In the genomic region with DNA sequence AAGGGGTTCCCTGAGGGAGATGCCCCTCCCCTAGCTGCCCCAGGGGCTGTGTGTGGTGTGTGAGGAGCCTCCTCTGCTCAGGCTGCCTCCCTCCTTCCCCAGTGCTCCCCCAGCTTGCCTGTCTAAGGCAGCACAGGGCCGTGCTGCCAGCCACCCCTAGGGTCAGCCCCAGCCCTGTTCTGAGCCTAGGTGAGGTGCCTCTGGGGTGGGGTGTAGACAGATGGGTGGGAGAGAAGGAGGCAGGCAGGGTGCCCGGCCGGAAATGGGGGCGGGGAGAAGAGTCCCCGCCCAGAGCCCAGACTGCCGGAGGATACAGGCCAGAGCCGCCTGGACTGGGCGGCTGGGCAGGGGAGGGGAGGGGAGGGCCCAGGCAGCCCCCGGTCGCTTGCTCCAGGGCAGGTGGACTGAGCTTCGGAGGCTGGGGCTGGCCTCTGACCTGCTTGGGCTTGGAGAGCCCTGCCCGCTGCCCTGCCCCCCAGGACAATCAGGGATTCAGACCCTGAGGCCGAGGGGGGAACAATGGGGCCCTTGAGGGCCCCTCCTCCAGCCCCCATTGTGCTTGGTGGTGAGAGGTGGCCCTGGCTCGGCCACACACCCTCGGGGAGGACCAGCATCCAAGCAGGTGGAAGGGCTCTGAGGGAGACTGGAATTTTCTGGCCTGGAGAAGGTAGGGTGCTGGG, we compare ENCODE assay signal across 1 cellular context.
TF ChIP-seq lines count a peak whose summit lies in the region.

A gene (plus strand): TSS at position 590 of the 680 bp plus-strand sequence. CDS start 7,829 bp downstream, outside the sequence.

TF ChIP-seq in HepG2, 621 proteins besides CTCF, POLR2A, EP300 and RAD21 (continued from another document and continues in another):
- TF ChIP-seq, protein P1, sequence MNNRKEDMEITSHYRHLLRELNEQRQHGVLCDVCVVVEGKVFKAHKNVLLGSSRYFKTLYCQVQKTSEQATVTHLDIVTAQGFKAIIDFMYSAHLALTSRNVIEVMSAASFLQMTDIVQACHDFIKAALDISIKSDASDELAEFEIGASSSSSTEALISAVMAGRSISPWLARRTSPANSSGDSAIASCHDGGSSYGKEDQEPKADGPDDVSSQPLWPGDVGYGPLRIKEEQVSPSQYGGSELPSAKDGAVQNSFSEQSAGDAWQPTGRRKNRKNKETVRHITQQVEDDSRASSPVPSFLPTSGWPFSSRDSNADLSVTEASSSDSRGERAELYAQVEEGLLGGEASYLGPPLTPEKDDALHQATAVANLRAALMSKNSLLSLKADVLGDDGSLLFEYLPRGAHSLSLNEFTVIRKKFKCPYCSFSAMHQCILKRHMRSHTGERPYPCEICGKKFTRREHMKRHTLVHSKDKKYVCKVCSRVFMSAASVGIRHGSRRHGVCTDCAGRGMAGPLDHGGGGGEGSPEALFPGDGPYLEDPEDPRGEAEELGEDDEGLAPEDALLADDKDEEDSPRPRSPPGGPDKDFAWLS (CRISPR knock-in tag; IDR thresholded peaks at IDR 0.05; ENCODE audit: borderline replicate concordance) = no peak
- TF ChIP-seq ZBTB8A (CRISPR knock-in tag; IDR thresholded peaks at IDR 0.05; ENCODE audit: borderline replicate concordance, low read depth) (no peak), NFE2 (CRISPR knock-in tag; IDR thresholded peaks at IDR 0.05) (no peak), RFX5 (IDR thresholded peaks at IDR 0.05; ENCODE audit: low read depth, low read length) (no peak), RBAK (CRISPR knock-in tag; IDR thresholded peaks at IDR 0.05) (no peak), ZNF563 (CRISPR knock-in tag; IDR thresholded peaks at IDR 0.05) (no peak), SP5 (CRISPR knock-in tag; IDR thresholded peaks at IDR 0.05; ENCODE audit: borderline replicate concordance, low read depth) (peak; percentile 72), ZNF232 (CRISPR knock-in tag; IDR thresholded peaks at IDR 0.05; ENCODE audit: borderline replicate concordance) (0 out of 2 replicates have a peak, but pooled peaks have one; percentile 33), ZFP36L1 (CRISPR knock-in tag; IDR thresholded peaks at IDR 0.05) (no peak), SOX5 (CRISPR knock-in tag; IDR thresholded peaks at IDR 0.05; ENCODE audit: borderline replicate concordance) (peak; percentile 48; the same call in 1 of the 2 replicates), ZNF160 (CRISPR knock-in tag; IDR thresholded peaks at IDR 0.05) (no peak), SNAPC2 (CRISPR knock-in tag; IDR thresholded peaks at IDR 0.05) (no peak), EEA1 (CRISPR knock-in tag; IDR thresholded peaks at IDR 0.05; ENCODE audit: borderline replicate concordance) (no peak), ZNF772 (CRISPR knock-in tag; IDR thresholded peaks at IDR 0.05) (no peak), CC2D1A (CRISPR knock-in tag; IDR thresholded peaks at IDR 0.05) (no peak), AKAP8 (CRISPR knock-in tag; IDR thresholded peaks at IDR 0.05) (peak; percentile 30; the same call in 1 of the 2 replicates), HOXA9 (CRISPR knock-in tag; IDR thresholded peaks at IDR 0.05; ENCODE audit: borderline replicate concordance) (no peak), EED (CRISPR knock-in tag; IDR thresholded peaks at IDR 0.05) (no peak), ETV5 (CRISPR knock-in tag; IDR thresholded peaks at IDR 0.05; ENCODE audit: borderline replicate concordance) (peak; percentile 77), POLR2AphosphoS2 (IDR thresholded peaks at IDR 0.05; ENCODE audit: low read depth, low read length) (no peak), ZNF501 (CRISPR knock-in tag; IDR thresholded peaks at IDR 0.05) (0 out of 2 replicates have a peak, but pooled peaks have one; percentile 60), IRF2 (CRISPR knock-in tag; IDR thresholded peaks at IDR 0.05) (no peak), MBNL3 (CRISPR knock-in tag; conservative IDR thresholded peaks at IDR 0.05) (no peak), ZNF432 (CRISPR knock-in tag; IDR thresholded peaks at IDR 0.05; ENCODE audit: borderline replicate concordance) (no peak), ZMAT3 (CRISPR knock-in tag; conservative IDR thresholded peaks at IDR 0.05) (0 out of 2 replicates have a peak, but pooled peaks have one; percentile 16), LCORL (IDR thresholded peaks at IDR 0.05) (no peak), LCORL (CRISPR knock-in tag; IDR thresholded peaks at IDR 0.05) (peak; percentile 57), ZNF780A (CRISPR knock-in tag; IDR thresholded peaks at IDR 0.05) (no peak), ZSCAN20 (CRISPR knock-in tag; IDR thresholded peaks at IDR 0.05; ENCODE audit: borderline replicate concordance) (no peak; the same call in 1 of the 2 replicates), ZNF333 (CRISPR knock-in tag; IDR thresholded peaks at IDR 0.05; ENCODE audit: borderline replicate concordance) (no peak), ZNF781 (CRISPR knock-in tag; IDR thresholded peaks at IDR 0.05; ENCODE audit: borderline replicate concordance, not compliant biosample characterization) (no peak), SOX13 (IDR thresholded peaks at IDR 0.05) (peak; percentile 61; the same call in 1 of the 2 replicates), SOX13 (CRISPR knock-in tag; conservative IDR thresholded peaks at IDR 0.05 in 1 of 2, IDR thresholded peaks at IDR 0.05 in 1 of 2) (peak in 1 of 2 experiments; percentile 88; a peak in 2 of 4 replicates), ZNF678 (CRISPR knock-in tag; IDR thresholded peaks at IDR 0.05) (no peak), FIP1L1 (IDR thresholded peaks at IDR 0.05; ENCODE audit: borderline replicate concordance, insufficient read depth, low read depth, low read length) (no peak; the same call in 1 of the 2 replicates), MLLT10 (CRISPR knock-in tag; IDR thresholded peaks at IDR 0.05) (no peak), THYN1 (CRISPR knock-in tag; IDR thresholded peaks at IDR 0.05; ENCODE audit: borderline replicate concordance, low read depth) (no peak), POLR2G (IDR thresholded peaks at IDR 0.05; ENCODE audit: low read depth, low read length) (peak; percentile 58; the same call in 1 of the 2 replicates)
- TF ChIP-seq, protein P2, sequence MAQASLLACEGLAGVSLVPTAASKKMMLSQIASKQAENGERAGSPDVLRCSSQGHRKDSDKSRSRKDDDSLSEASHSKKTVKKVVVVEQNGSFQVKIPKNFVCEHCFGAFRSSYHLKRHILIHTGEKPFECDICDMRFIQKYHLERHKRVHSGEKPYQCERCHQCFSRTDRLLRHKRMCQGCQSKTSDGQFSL (CRISPR knock-in tag; IDR thresholded peaks at IDR 0.05) = no peak
- TF ChIP-seq, protein P3, sequence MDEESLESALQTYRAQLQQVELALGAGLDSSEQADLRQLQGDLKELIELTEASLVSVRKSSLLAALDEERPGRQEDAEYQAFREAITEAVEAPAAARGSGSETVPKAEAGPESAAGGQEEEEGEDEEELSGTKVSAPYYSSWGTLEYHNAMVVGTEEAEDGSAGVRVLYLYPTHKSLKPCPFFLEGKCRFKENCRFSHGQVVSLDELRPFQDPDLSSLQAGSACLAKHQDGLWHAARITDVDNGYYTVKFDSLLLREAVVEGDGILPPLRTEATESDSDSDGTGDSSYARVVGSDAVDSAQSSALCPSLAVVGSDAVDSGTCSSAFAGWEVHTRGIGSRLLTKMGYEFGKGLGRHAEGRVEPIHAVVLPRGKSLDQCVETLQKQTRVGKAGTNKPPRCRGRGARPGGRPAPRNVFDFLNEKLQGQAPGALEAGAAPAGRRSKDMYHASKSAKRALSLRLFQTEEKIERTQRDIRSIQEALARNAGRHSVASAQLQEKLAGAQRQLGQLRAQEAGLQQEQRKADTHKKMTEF (CRISPR knock-in tag; IDR thresholded peaks at IDR 0.05) = peak; percentile 54
- TF ChIP-seq, protein P4, sequence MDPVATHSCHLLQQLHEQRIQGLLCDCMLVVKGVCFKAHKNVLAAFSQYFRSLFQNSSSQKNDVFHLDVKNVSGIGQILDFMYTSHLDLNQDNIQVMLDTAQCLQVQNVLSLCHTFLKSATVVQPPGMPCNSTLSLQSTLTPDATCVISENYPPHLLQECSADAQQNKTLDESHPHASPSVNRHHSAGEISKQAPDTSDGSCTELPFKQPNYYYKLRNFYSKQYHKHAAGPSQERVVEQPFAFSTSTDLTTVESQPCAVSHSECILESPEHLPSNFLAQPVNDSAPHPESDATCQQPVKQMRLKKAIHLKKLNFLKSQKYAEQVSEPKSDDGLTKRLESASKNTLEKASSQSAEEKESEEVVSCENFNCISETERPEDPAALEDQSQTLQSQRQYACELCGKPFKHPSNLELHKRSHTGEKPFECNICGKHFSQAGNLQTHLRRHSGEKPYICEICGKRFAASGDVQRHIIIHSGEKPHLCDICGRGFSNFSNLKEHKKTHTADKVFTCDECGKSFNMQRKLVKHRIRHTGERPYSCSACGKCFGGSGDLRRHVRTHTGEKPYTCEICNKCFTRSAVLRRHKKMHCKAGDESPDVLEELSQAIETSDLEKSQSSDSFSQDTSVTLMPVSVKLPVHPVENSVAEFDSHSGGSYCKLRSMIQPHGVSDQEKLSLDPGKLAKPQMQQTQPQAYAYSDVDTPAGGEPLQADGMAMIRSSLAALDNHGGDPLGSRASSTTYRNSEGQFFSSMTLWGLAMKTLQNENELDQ (CRISPR knock-in tag; IDR thresholded peaks at IDR 0.05; ENCODE audit: borderline replicate concordance) = no peak
- TF ChIP-seq, protein P5, sequence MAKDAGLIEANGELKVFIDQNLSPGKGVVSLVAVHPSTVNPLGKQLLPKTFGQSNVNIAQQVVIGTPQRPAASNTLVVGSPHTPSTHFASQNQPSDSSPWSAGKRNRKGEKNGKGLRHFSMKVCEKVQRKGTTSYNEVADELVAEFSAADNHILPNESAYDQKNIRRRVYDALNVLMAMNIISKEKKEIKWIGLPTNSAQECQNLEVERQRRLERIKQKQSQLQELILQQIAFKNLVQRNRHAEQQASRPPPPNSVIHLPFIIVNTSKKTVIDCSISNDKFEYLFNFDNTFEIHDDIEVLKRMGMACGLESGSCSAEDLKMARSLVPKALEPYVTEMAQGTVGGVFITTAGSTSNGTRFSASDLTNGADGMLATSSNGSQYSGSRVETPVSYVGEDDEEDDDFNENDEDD (CRISPR knock-in tag; IDR thresholded peaks at IDR 0.05; ENCODE audit: borderline replicate concordance) = peak; percentile 27; the same call in 1 of the 2 replicates
- TF ChIP-seq, protein P6, sequence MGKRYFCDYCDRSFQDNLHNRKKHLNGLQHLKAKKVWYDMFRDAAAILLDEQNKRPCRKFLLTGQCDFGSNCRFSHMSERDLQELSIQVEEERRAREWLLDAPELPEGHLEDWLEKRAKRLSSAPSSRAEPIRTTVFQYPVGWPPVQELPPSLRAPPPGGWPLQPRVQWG (CRISPR knock-in tag; IDR thresholded peaks at IDR 0.05; ENCODE audit: borderline replicate concordance, low read depth) = no peak
- TF ChIP-seq, protein P7, sequence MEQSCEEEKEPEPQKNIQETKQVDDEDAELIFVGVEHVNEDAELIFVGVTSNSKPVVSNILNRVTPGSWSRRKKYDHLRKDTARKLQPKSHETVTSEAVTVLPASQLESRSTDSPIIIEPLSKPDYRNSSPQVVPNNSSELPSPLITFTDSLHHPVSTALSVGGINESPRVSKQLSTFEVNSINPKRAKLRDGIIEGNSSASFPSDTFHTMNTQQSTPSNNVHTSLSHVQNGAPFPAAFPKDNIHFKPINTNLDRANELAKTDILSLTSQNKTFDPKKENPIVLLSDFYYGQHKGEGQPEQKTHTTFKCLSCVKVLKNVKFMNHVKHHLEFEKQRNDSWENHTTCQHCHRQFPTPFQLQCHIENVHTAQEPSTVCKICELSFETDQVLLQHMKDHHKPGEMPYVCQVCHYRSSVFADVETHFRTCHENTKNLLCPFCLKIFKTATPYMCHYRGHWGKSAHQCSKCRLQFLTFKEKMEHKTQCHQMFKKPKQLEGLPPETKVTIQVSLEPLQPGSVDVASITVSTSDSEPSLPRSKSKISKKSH (CRISPR knock-in tag; IDR thresholded peaks at IDR 0.05; ENCODE audit: borderline replicate concordance) = 0 out of 2 replicates have a peak, but pooled peaks have one; percentile 25
- TF ChIP-seq, protein P8, sequence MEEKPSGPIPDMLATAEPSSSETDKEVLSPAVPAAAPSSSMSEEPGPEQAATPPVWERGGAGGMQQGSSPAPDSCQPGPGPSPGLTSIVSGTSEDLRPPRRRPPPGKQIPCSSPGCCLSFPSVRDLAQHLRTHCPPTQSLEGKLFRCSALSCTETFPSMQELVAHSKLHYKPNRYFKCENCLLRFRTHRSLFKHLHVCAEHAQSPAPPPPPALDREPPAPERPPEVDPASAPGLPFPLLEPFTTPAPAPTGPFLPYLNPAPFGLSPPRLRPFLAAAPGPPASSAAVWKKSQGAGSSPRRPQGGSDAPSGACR (CRISPR knock-in tag; IDR thresholded peaks at IDR 0.05) = no peak
- TF ChIP-seq, protein P9, sequence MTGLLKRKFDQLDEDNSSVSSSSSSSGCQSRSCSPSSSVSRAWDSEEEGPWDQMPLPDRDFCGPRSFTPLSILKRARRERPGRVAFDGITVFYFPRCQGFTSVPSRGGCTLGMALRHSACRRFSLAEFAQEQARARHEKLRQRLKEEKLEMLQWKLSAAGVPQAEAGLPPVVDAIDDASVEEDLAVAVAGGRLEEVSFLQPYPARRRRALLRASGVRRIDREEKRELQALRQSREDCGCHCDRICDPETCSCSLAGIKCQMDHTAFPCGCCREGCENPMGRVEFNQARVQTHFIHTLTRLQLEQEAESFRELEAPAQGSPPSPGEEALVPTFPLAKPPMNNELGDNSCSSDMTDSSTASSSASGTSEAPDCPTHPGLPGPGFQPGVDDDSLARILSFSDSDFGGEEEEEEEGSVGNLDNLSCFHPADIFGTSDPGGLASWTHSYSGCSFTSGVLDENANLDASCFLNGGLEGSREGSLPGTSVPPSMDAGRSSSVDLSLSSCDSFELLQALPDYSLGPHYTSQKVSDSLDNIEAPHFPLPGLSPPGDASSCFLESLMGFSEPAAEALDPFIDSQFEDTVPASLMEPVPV (CRISPR knock-in tag; IDR thresholded peaks at IDR 0.05) = 0 out of 2 replicates have a peak, but pooled peaks have one; percentile 28
- TF ChIP-seq, protein P10, sequence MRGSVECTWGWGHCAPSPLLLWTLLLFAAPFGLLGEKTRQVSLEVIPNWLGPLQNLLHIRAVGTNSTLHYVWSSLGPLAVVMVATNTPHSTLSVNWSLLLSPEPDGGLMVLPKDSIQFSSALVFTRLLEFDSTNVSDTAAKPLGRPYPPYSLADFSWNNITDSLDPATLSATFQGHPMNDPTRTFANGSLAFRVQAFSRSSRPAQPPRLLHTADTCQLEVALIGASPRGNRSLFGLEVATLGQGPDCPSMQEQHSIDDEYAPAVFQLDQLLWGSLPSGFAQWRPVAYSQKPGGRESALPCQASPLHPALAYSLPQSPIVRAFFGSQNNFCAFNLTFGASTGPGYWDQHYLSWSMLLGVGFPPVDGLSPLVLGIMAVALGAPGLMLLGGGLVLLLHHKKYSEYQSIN (CRISPR knock-in tag; IDR thresholded peaks at IDR 0.05; ENCODE audit: borderline replicate concordance) = no peak
- TF ChIP-seq, protein P11, sequence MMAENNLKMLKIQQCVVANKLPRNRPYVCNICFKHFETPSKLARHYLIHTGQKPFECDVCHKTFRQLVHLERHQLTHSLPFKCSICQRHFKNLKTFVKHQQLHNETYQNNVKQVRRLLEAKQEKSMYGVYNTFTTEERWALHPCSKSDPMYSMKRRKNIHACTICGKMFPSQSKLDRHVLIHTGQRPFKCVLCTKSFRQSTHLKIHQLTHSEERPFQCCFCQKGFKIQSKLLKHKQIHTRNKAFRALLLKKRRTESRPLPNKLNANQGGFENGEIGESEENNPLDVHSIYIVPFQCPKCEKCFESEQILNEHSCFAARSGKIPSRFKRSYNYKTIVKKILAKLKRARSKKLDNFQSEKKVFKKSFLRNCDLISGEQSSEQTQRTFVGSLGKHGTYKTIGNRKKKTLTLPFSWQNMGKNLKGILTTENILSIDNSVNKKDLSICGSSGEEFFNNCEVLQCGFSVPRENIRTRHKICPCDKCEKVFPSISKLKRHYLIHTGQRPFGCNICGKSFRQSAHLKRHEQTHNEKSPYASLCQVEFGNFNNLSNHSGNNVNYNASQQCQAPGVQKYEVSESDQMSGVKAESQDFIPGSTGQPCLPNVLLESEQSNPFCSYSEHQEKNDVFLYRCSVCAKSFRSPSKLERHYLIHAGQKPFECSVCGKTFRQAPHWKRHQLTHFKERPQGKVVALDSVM (CRISPR knock-in tag; IDR thresholded peaks at IDR 0.05) = peak; percentile 32; the same call in 1 of the 2 replicates
